ENCODE assay signal across 11 cellular contexts in the genomic region with DNA sequence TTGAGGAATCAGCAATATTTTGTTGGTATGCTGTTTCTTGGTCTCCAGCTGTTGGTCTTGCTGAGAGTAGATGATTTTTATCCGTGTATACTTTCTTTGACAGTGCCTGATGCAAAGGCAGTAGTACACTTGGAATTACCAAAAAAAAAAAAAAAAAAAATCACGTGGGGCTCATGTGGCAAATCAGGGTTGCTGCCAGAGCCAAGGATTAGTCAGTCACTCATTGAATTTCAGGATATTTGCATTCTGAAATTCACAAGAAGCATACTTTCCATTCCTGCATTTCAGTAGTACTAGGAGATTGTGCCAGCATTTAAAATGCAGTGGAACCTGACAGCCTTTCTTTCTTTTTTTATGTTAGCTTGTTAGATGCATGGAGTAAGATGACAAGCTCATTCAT. TPM values are rescaled to one million over a fixed set of nuclear protein-coding genes. Genes with fewer than 3 reads are reported as not detected.
DNase-seq lines count a peak whose midpoint lies in the region; ATAC-seq, FAIRE-seq and TF ChIP-seq lines count a peak whose summit lies in the region.
"Had no signal": no experiment of that assay in that cellular context is flagged by ENCODE, and none has a peak within 500 bp of the region (broad histone marks: within the 10 kb centered on the region; RNA-seq: fewer than 3 reads in every experiment).

No MANE protein-coding gene starts in this region.

- no peak overlapping the region for H3K4ac ChIP-seq in H1 (replicated peaks; ENCODE audit: insufficient read length, low read depth, low read length)

- no peak for TF ChIP-seq RAD21 in H1 (IDR thresholded peaks at IDR 0.05 in 1 of 2, conservative IDR thresholded peaks at IDR 0.05 in 1 of 2; ENCODE audit: low read depth in 2 of 2, low read length in 2 of 2)

- no peak for ATAC-seq in esophagus mucosa

- no peak overlapping the region for H2BK120ac ChIP-seq in H1 (replicated peaks; ENCODE audit: low read depth, low read length)

- H2AK5ac ChIP-seq in H1 (ENCODE audit: low read depth, low read length) = no peak overlapping the region

- no peak overlapping the region for H2AFZ ChIP-seq in H1 (ENCODE audit: low read length)

- H2BK20ac ChIP-seq in H1 (ENCODE audit: low read length) = no peak overlapping the region

- no peak overlapping the region for H3K4me3 ChIP-seq in MG63
- H3K4me3 ChIP-seq in H1 (ENCODE audit: extremely low read depth in 1 of 4, insufficient read depth in 2 of 4, low read depth in 3 of 4, low read length in 4 of 4) = no peak overlapping the region
- H3K4me3 ChIP-seq in small intestine (ENCODE audit: low read depth in 1 of 2, low read length in 2 of 2) = no peak overlapping the region
- H3K4me3 ChIP-seq: coronary artery had no signal

- CTCF ChIA-PET in H1 (lab: Charles Lee; ENCODE audit: partially characterized antibody) = interaction anchor here (0.5 to 4.7 kb wide), 44 partner anchors 9 to 427 kb away, joined by 3 to 85 read pairs (median 5); a partner anchor contains a TSS

- no peaks in the 10 kb centered on the region for H3K79me2 ChIP-seq in H1 (ENCODE audit: control insufficient read depth in 1 of 2, insufficient read depth in 2 of 2, low read length in 2 of 2)

- H3K18ac ChIP-seq in H1 (ENCODE audit: extremely low read depth, low read length) = no peak overlapping the region

- 13% methylated on average over 2 of the region's 2 CpGs; no CpG with 5 or more reads in 1 of the 2 experiments for WGBS in H1 (ENCODE audit: extremely low coverage in 1 of 2, insufficient coverage in 1 of 2, insufficient read length in 1 of 2, insufficient replicate concordance in 2 of 2, low coverage in 1 of 2, low lambda C conversion rate in 2 of 2, missing lambda C conversion rate in 1 of 2), 2 experiments
- WGBS in small intestine, 3 donors = 38 to 49% (median 47%) methylated on average over 2 of the region's 2 CpGs

- no peak for FAIRE-seq in H1 (lab: Jason Lieb, UNC)
- FAIRE-seq in small intestine (lab: Jason Lieb, UNC) = no peak

- H2BK5ac ChIP-seq in H1 (ENCODE audit: low read depth, low read length) = no peak overlapping the region; the same call in 1 of the 2 replicates

- H3K4me1 ChIP-seq in H1 (replicated peaks in 1 of 4; ENCODE audit: control insufficient read depth in 3 of 4, insufficient read depth in 4 of 4, low read length in 3 of 4) (0 out of 7 replicates have a peak, but pooled peaks cover 0 to 1% (median 0%) of the 10 kb centered on the region in 4 experiments), small intestine (ENCODE audit: control insufficient read depth in 2 of 2, insufficient read depth in 1 of 2, low read depth in 1 of 2, low read length in 1 of 2) (no peaks in the 10 kb centered on the region)

- H3K9ac ChIP-seq in H1 (replicated peaks in 1 of 4; ENCODE audit: extremely low read depth in 1 of 4, low read depth in 3 of 4, low read length in 3 of 4) = no peak overlapping the region

- H3K36me3 ChIP-seq in MG63 (no peaks in the 10 kb centered on the region), H1 (ENCODE audit: control insufficient read depth in 2 of 4, insufficient read depth in 4 of 4, low read length in 3 of 4) (no peaks in the 10 kb centered on the region), small intestine (ENCODE audit: control insufficient read depth in 2 of 2, insufficient read depth in 2 of 2, low read length in 2 of 2) (no peaks in the 10 kb centered on the region)

- no peak overlapping the region for H4K5ac ChIP-seq in H1 (ENCODE audit: insufficient read length, low read depth, low read length)

- POLR2A ChIA-PET in H1 (lab: Charles Lee; ENCODE audit: partially characterized antibody) = interaction anchor here (1.1 to 1.3 kb wide), 3 partner anchors 10 to 230 kb away, joined by 3 to 4 read pairs (median 3); no protein-coding TSS in a partner anchor

- no peak overlapping the region for H2BK15ac ChIP-seq in H1 (ENCODE audit: low read length)

- peaks cover 0 to 2% of the 10 kb centered on the region in 2 experiments for H4K20me1 ChIP-seq in H1 (replicated peaks in 1 of 2; ENCODE audit: control insufficient read depth in 1 of 2, insufficient read depth in 2 of 2, low read length in 2 of 2)

- no peak for TF ChIP-seq POLR2A in H1 (IDR thresholded peaks at IDR 0.05; ENCODE audit: control extremely low read depth in 1 of 2, low read depth in 2 of 2, low read length in 2 of 2)

- no peak overlapping the region for H3K14ac ChIP-seq in H1 (ENCODE audit: insufficient read length)

- H3K23ac ChIP-seq in H1 (ENCODE audit: insufficient read length) = no peak overlapping the region

- TF ChIP-seq CTCF in H1 (IDR thresholded peaks at IDR 0.05; ENCODE audit: control extremely low read depth in 1 of 3, insufficient read depth in 1 of 3, low read depth in 1 of 3, low read length in 3 of 3) = no peak

- H3K27me3 ChIP-seq in MG63 (no peaks in the 10 kb centered on the region), H1 (replicated peaks in 1 of 4; ENCODE audit: control insufficient read depth in 3 of 4, extremely low read depth in 1 of 4, insufficient read depth in 3 of 4, low read length in 3 of 4) (no peaks in the 10 kb centered on the region), small intestine (ENCODE audit: control insufficient read depth in 2 of 2, insufficient read depth in 2 of 2, low read length in 2 of 2) (no peaks in the 10 kb centered on the region)

- H4K8ac ChIP-seq in H1 (ENCODE audit: extremely low read depth, insufficient read depth, low read length) = no peak overlapping the region

- H3K9me3 ChIP-seq in MG63 (no peaks in the 10 kb centered on the region), H1 (ENCODE audit: insufficient read depth in 2 of 2, low read depth in 1 of 2, low read length in 1 of 2) (no peaks in the 10 kb centered on the region), small intestine (ENCODE audit: control insufficient read depth, low read depth) (no peaks in the 10 kb centered on the region)

- H3K27ac ChIP-seq in H1 (ENCODE audit: low read depth, low read length) = no peak overlapping the region
- H3K27ac ChIP-seq in small intestine (ENCODE audit: low read depth in 1 of 2, low read length in 1 of 2) = no peak overlapping the region
- H3K27ac ChIP-seq: coronary artery had no signal

- DNase-seq in EH (ENCODE audit: low read depth) = peak; percentile 77
- DNase-seq in MG63 = peak; percentile 9
- no peak for DNase-seq in H1 (ENCODE audit: low read depth in 1 of 2, low spot score in 2 of 2)
- peak; percentile 13 for DNase-seq in myocyte (ENCODE audit: low read depth)
- no peak for DNase-seq in activated naive CD4-positive, alpha-beta T cell (lab: John Stamatoyannopoulos, UW)
- no peak for DNase-seq in small intestine
- DNase-seq in activated CD8-positive, alpha-beta memory T cell treated with anti-CD3 and anti-CD28 coated beads for 24 hours = no peak
- DNase-seq: activated CD4-positive, CD25-positive, alpha-beta regulatory T cell treated with anti-CD3 and anti-CD28 coated beads, Interleukin-2, amount 50 U/mL, for 72 hours; SIG-M5 had no signal

- no peak overlapping the region for H4K91ac ChIP-seq in H1 (replicated peaks; ENCODE audit: insufficient read length, low read length)

- no peak overlapping the region for H2BK12ac ChIP-seq in H1 (ENCODE audit: low read depth, low read length)

- no peak overlapping the region for H3K56ac ChIP-seq in H1 (replicated peaks; ENCODE audit: insufficient read length, low read depth, low read length)

- 0 out of 4 replicates have a peak overlapping the region, but pooled peaks of 1 of the 2 experiments have one; percentile 4 for H3K4me2 ChIP-seq in H1 (ENCODE audit: insufficient read depth in 1 of 2, low read depth in 2 of 2, low read length in 2 of 2)

- TF ChIP-seq EP300 in H1 (IDR thresholded peaks at IDR 0.05; ENCODE audit: borderline replicate concordance in 1 of 2, low read depth in 2 of 2, low read length in 2 of 2) = no peak

- H3K23me2 ChIP-seq in H1 (ENCODE audit: low read depth, low read length) = no peaks in the 10 kb centered on the region

- H3K79me1 ChIP-seq in H1 (ENCODE audit: low read depth, low read length) = no peaks in the 10 kb centered on the region

TF ChIP-seq in H1, 55 proteins besides CTCF, POLR2A, EP300 and RAD21:
- no peak for TF ChIP-seq TBP (IDR thresholded peaks at IDR 0.05; ENCODE audit: low read depth, low read length)
- TF ChIP-seq, protein P1, sequence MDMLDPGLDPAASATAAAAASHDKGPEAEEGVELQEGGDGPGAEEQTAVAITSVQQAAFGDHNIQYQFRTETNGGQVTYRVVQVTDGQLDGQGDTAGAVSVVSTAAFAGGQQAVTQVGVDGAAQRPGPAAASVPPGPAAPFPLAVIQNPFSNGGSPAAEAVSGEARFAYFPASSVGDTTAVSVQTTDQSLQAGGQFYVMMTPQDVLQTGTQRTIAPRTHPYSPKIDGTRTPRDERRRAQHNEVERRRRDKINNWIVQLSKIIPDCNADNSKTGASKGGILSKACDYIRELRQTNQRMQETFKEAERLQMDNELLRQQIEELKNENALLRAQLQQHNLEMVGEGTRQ (IDR thresholded peaks at IDR 0.05; ENCODE audit: low read length) = peak; percentile 33; the same call in 1 of the 2 replicates

RNA-seq across cellular contexts. Expression of a gene that starts 58.6 kb away (rescaled TPM):
- total RNA-seq in MG63 (2014; rRNA removed; shearing (Covaris generic); ENCODE audit: low replicate concordance) = 10.8 and 17.3 TPM in 2 replicates
- total RNA-seq in H1 (2021; fragmentation: NEBNext Ultra II Directional; extraction: Animal tissue kit (Norgen Biotek cat#: 25700)) = 15.8 and 19.5 TPM in 2 replicates
- 5.0 and 6.7 TPM in 2 replicates for polyA plus RNA-seq in H1 (2011; rRNA removed)
- 7.7 TPM for polyA plus RNA-seq in H1 (2011; cell fraction: cytosol; rRNA removed)
- polyA plus RNA-seq in H1 (2011; cell fraction: nucleus; rRNA removed) = 11.3 TPM
- 11.0 to 15.4 TPM (median 12.1 TPM) in 4 replicates for polyA plus RNA-seq in H1 (2012, experiment 1 of 2)
- 2.4 TPM for polyA plus RNA-seq in H1 (2012, experiment 2 of 2)
- 6.0 TPM for polyA plus RNA-seq in H1 (2013, experiment 1 of 2)
- 6.6 TPM for polyA plus RNA-seq in H1 (2013, experiment 2 of 2)
- 75.0 and 86.1 TPM in 2 replicates for polyA minus RNA-seq in H1 (2011; rRNA and poly(A)+ RNA removed)
- 21.8 TPM for polyA minus RNA-seq in H1 (2011; cell fraction: cytosol; rRNA and poly(A)+ RNA removed)
- polyA minus RNA-seq in H1 (2011; cell fraction: nucleus; rRNA and poly(A)+ RNA removed) = 49.2 TPM
- 10.0 and 11.4 TPM in 2 replicates for total RNA-seq in myocyte
- polyA plus RNA-seq in myocyte (2012) = 13.4 TPM
- total RNA-seq in esophagus mucosa = 12.8 TPM
- 1 to 10 TPM in 2 of 3 donors, under 1 TPM in 1; 0.67 to 7.7 (median 1.9) TPM for polyA plus RNA-seq in small intestine

Comparison
In these comparisons a context has a peak if more than half of its experiments do, and no peak if none do; other contexts are left out.
1. DNase-seq: peak in EH (single experiment), MG63 (single experiment) and myocyte (single experiment); none in H1 (0 of 2), activated naive CD4-positive, alpha-beta T cell (0 of 4), small intestine (single experiment) and activated CD8-positive, alpha-beta memory T cell treated with anti-CD3 and anti-CD28 coated beads for 24 hours (single experiment).